Comparison of ENCODE assay signal across 1 cellular context in the genomic region with DNA sequence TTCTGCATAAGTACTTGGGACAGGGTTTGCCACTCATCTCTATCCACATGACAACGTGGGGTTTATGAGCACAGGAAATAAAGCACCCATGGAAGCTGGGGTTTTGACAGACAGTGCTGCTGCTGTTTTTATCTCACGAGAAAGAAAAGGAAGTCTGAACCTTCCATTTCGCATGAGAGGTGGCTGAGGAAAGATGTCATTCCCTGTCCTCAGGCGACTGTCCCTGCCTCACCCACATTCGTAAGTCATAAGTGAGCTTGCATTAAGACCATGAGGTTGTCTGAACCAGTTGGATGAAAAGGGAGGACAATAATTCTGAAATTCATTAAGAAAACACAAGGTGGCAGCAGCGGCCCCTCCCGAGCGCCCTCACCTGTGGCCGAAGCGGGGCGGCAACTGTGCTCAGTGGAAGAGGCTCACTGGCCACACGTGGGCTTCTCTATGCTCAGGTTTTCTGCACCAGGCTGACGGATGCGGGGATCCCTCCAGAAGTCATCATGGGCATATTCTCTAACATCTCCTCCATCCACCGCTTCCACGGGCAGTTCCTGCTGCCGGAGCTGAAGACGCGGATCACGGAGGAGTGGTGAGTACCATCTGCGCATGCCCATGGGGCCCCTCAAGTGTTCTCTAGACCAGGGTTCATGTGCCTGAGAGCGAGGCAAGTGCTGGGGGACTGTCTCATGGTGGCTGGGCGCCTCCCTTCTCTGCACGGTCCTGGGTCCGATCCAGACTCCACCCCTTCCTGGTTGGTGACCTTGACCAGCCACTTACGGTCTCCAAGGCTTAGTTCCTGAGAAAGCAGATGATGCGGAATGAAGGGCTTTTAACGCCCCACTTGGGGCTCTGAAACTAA.
A peak's percentile ranks its signal among the peaks of the same experiment; 100 is the strongest.
TF ChIP-seq lines count a peak whose summit lies in the region.

No MANE protein-coding gene starts in this region.

TF ChIP-seq in GM12878, 131 proteins besides CTCF, POLR2A, EP300 and RAD21:
- 0 out of 2 replicates have a peak, but pooled peaks have one; percentile 38 for TF ChIP-seq GATAD2B (conservative IDR thresholded peaks at IDR 0.05; ENCODE audit: low read depth)
- TF ChIP-seq, protein P1, sequence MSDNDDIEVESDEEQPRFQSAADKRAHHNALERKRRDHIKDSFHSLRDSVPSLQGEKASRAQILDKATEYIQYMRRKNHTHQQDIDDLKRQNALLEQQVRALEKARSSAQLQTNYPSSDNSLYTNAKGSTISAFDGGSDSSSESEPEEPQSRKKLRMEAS (IDR thresholded peaks at IDR 0.05; ENCODE audit: low read depth, low read length), result 0 out of 2 replicates have a peak, but pooled peaks have one; percentile 16
- no peak for TF ChIP-seq KLF5 (IDR thresholded peaks at IDR 0.05; ENCODE audit: partially characterized antibody)
- peak; percentile 61; the same call in 1 of the 2 replicates for TF ChIP-seq SMARCA5 (IDR thresholded peaks at IDR 0.05)
- no peak for TF ChIP-seq SRF (IDR thresholded peaks at IDR 0.05; ENCODE audit: low read depth in 2 of 2, low read length in 2 of 2)
- 0 out of 2 replicates have a peak, but pooled peaks have one; percentile 33 for TF ChIP-seq YY1 (IDR thresholded peaks at IDR 0.05; ENCODE audit: low read depth, low read length)
- TF ChIP-seq SMC3 (IDR thresholded peaks at IDR 0.05; ENCODE audit: borderline replicate concordance, low read length), result peak; percentile 69
